In the genomic region with DNA sequence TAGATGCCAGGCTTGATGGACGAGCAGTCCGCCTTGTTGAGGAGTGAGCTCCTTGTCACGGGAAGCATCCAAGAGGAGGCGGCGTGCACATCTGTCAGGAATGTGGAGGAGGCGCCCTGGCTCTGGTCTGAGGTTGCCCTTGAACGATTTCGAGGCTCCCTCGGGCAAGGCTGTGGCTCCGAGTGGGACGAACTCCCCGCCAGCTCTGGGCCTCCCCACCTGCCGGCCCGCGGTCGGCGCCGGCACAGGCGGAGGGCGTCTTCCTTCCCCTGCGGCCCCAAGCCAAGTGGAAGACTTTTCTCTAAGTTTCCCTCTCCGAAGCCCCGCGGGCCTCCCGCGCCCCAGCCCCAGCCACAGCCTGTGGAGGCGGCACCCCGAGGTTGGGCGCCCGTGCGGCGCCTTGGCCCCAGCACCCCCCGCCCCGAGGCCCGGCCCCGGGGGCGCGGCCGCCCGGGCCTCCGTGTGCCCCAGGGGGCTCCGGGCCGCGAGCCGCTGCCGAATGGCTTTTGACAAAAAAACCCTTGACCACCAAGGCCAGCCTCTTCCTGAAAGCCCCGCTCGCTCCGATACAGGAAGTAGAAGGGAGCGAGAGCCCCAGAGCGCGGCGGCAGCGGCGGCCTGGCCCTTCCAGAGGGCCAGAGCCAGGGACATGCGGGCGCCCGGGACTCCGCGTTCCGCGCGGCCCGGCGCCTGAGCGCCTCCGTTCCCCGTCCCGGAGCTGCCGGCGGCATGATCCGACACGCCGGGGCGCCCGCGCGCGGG, we compare ENCODE assay signal across 8 cellular contexts. TPM values are rescaled to one million over a fixed set of nuclear protein-coding genes. Genes with fewer than 3 reads are reported as not detected.
DNase-seq lines count a peak whose midpoint lies in the region; ATAC-seq, FAIRE-seq and TF ChIP-seq lines count a peak whose summit lies in the region.

A gene with protein sequence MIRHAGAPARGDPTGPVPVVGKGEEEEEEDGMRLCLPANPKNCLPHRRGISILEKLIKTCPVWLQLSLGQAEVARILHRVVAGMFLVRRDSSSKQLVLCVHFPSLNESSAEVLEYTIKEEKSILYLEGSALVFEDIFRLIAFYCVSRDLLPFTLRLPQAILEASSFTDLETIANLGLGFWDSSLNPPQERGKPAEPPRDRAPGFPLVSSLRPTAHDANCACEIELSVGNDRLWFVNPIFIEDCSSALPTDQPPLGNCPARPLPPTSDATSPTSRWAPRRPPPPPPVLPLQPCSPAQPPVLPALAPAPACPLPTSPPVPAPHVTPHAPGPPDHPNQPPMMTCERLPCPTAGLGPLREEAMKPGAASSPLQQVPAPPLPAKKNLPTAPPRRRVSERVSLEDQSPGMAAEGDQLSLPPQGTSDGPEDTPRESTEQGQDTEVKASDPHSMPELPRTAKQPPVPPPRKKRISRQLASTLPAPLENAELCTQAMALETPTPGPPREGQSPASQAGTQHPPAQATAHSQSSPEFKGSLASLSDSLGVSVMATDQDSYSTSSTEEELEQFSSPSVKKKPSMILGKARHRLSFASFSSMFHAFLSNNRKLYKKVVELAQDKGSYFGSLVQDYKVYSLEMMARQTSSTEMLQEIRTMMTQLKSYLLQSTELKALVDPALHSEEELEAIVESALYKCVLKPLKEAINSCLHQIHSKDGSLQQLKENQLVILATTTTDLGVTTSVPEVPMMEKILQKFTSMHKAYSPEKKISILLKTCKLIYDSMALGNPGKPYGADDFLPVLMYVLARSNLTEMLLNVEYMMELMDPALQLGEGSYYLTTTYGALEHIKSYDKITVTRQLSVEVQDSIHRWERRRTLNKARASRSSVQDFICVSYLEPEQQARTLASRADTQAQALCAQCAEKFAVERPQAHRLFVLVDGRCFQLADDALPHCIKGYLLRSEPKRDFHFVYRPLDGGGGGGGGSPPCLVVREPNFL (plus strand): TSS at position 578 of the 762 bp plus-strand sequence. CDS start 152 bp downstream, at position 730.

- POLR2A ChIA-PET in MCF 10A (lab: Yijun Ruan, JAX) = interaction anchor here (0.7 to 1.9 kb wide), 7 partner anchors 10 to 392 kb away, joined by 3 to 5 read pairs (median 5); a partner anchor contains a TSS

- H3K4me1 ChIP-seq in small intestine (ENCODE audit: control insufficient read depth in 2 of 2, insufficient read depth in 1 of 2, low read depth in 1 of 2, low read length in 1 of 2) = peaks cover 0 to 10% of the 10 kb centered on the region in 2 donors

- peak within 1 kb of the TSS; percentile 70 for H3K4me3 Mint-ChIP-seq in MCF 10A (ENCODE audit: unreplicated experiment)
- H3K4me3 Mint-ChIP-seq in immature natural killer cell = peak within 1 kb of the TSS; percentile 83 to 90 (median 83)

- peak within 1 kb of the TSS; percentile 81 to 83 for H3K4me3 ChIP-seq in small intestine (ENCODE audit: low read depth in 1 of 2, low read length in 2 of 2)

- H3K4me1 Mint-ChIP-seq in MCF 10A (ENCODE audit: insufficient read depth, unreplicated experiment) (peaks cover 11% of the 10 kb centered on the region), immature natural killer cell (peaks cover 46 to 60% of the 10 kb centered on the region in 2 donors)

- WGBS in small intestine, 3 donors = 3 to 4% (median 3%) methylated on average over 73 to 79 of the region's 79 CpGs

- H3K27me3 ChIP-seq in small intestine (ENCODE audit: control insufficient read depth in 2 of 2, insufficient read depth in 2 of 2, low read length in 2 of 2) = no peaks in the 10 kb centered on the region

- DNase-seq in activated T-cell treated with anti-CD3 and anti-CD28 coated beads for 1 hour (ENCODE audit: low read depth) (peak; percentile 24), activated T-cell treated with anti-CD3 and anti-CD28 coated beads for 4 hours (no peak), T-helper 2 cell (peak in 3 of 5 experiments; percentile 6 to 51 (median 17)), MCF 10A (ENCODE audit: unreplicated experiment) (peak; percentile 50), immature natural killer cell (peak; percentile 77 to 80 (median 78)), small intestine (peak; percentile 32), NCI-H2196 (lab: John Stamatoyannopoulos, UW; ENCODE audit: unreplicated experiment) (no peak)

- CTCF ChIA-PET in MCF 10A (lab: Yijun Ruan, JAX) = interaction anchor here (0.6 to 0.7 kb wide), 2 partner anchors 14 to 89 kb away, joined by 3 to 4 read pairs; no protein-coding TSS in a partner anchor

- H3K27me3 Mint-ChIP-seq in MCF 10A (ENCODE audit: insufficient read depth, unreplicated experiment) (no peaks in the 10 kb centered on the region), immature natural killer cell (ENCODE audit: low read depth in 3 of 3) (peaks cover 2 to 7% (median 2%) of the 10 kb centered on the region in 3 donors)

- H3K36me3 Mint-ChIP-seq in MCF 10A (ENCODE audit: insufficient read depth, unreplicated experiment) (peaks cover 4% of the 10 kb centered on the region), immature natural killer cell (peaks cover 0 to 4% (median 4%) of the 10 kb centered on the region in 3 donors)

- no TSS peak for BruUV-seq in MCF 10A (replicated peaks; lab: Mats Ljungman, UMichigan)

- FAIRE-seq in small intestine (lab: Jason Lieb, UNC) = no peak

- no peaks in the 10 kb centered on the region for H3K9me3 Mint-ChIP-seq in MCF 10A (ENCODE audit: unreplicated experiment)
- no peaks in the 10 kb centered on the region for H3K9me3 Mint-ChIP-seq in immature natural killer cell

- H3K36me3 ChIP-seq in small intestine (ENCODE audit: control insufficient read depth in 2 of 2, insufficient read depth in 2 of 2, low read length in 2 of 2) = no peaks in the 10 kb centered on the region

- peak within 1 kb of the TSS; percentile 81 to 88 for H3K27ac ChIP-seq in small intestine (ENCODE audit: low read depth in 1 of 2, low read length in 1 of 2)

- TF ChIP-seq CTCF in MCF 10A (IDR thresholded peaks at IDR 0.05; ENCODE audit: unreplicated experiment) = no peak

- H3K27ac Mint-ChIP-seq in MCF 10A (ENCODE audit: low read depth, unreplicated experiment) = no peak within 1 kb of the TSS
- H3K27ac Mint-ChIP-seq in immature natural killer cell = peak within 1 kb of the TSS; percentile 95 to 100 (median 98)

- H3K9me3 ChIP-seq in small intestine (ENCODE audit: control insufficient read depth, low read depth) = no peaks in the 10 kb centered on the region

- intact Hi-C loops in MCF 10A (cut with micrococcal nuclease) = no loop called here

- ATAC-seq in HG03159 (IDR thresholded peaks at IDR 0.05; ENCODE audit: unreplicated experiment) = peak; percentile 58

RNA-seq across cellular contexts. Expression of the gene that starts here (rescaled TPM):
- total RNA-seq in MCF 10A (2022) = 14.2 and 19.3 TPM in 2 replicates
- 100 to 1,000 TPM in 1 of 3 donors, 10 to 100 TPM in 2; 38.8 to 131 (median 60.1) TPM for polyA plus RNA-seq in immature natural killer cell
- polyA plus RNA-seq in small intestine = 10 to 100 TPM in 1 of 3 donors, 1 to 10 TPM in 2; 1.8 to 14.7 (median 9.5) TPM

Comparison
In these comparisons a context has a peak if more than half of its experiments do, and no peak if none do; other contexts are left out.
1. DNase-seq: peak in activated T-cell treated with anti-CD3 and anti-CD28 coated beads for 1 hour (single experiment), T-helper 2 cell (3 of 5), MCF 10A (single experiment), immature natural killer cell (3 of 3) and small intestine (single experiment); none in activated T-cell treated with anti-CD3 and anti-CD28 coated beads for 4 hours (single experiment) and NCI-H2196 (single experiment).